Comparison of ENCODE assay signal across 25 cellular contexts in the genomic region with DNA sequence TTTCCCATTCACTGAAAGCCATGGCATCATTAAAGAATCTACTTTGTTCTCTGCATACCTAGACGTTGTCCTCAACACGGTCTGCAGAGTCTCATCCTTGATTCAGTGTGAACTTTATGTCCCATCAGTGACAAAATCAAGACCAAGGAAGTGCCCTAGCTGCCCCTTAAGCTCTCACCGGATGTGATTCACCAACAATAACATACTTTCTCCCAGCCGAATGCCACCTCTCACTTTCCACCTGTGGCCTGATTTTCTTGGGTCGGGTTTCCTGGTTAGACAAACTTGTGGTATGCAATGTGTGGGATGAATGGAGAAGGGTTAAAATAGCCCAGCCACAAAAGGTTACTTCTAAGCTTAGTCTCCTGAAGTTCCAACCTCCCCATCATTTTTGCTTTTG.
DNase-seq lines count a peak whose midpoint lies in the region; ATAC-seq, FAIRE-seq and TF ChIP-seq lines count a peak whose summit lies in the region.
"Had no signal": no experiment of that assay in that cellular context is flagged by ENCODE, and none has a peak within 500 bp of the region (broad histone marks: within the 10 kb centered on the region; RNA-seq: fewer than 3 reads in every experiment).

No MANE protein-coding gene starts in this region.

- TF ChIP-seq POLR2A in H54 (IDR thresholded peaks at IDR 0.05; ENCODE audit: low read depth, low read length), result no peak

- POLR2A ChIA-PET in CD4-positive, alpha-beta T cell (lab: Charles Lee), result no interaction called here

- no peaks in the 10 kb centered on the region for H3K36me3 Mint-ChIP-seq in activated CD8-positive, alpha-beta memory T cell treated with anti-CD3 and anti-CD28 coated beads, Interleukin-2, amount 10 ng/mL, durations not matched to agents 7 days and 5 days
- no peaks in the 10 kb centered on the region for H3K36me3 Mint-ChIP-seq in CD4-positive, alpha-beta T cell (ENCODE audit: low read depth)
- H3K36me3 Mint-ChIP-seq: IgD-negative memory B cell; naive thymus-derived CD4-positive, alpha-beta T cell had no signal

- FAIRE-seq in H54 (lab: Jason Lieb, UNC) (peak; percentile 99), RCC 7860 (lab: Jason Lieb, UNC) (peak; percentile 94), urothelium cell line (lab: Jason Lieb, UNC) (no peak)
- FAIRE-seq: GM19239 had no signal

- TF ChIP-seq CTCF in CD4-positive, alpha-beta T cell (IDR thresholded peaks at IDR 0.05), result no peak

- intact Hi-C loops in CD4-positive, alpha-beta T cell (cut with DNase I, micrococcal nuclease), result no loop called here

- H3K27ac ChIP-seq in epithelial cell of prostate, result peak overlapping the region; percentile 29
- H3K27ac ChIP-seq in CD4-positive, alpha-beta T cell (ENCODE audit: low read depth, low read length), result no peak overlapping the region
- H3K27ac ChIP-seq: lower lobe of right lung, tibial nerve, WERI-Rb-1 had no signal

- DNase-seq in H54 (ENCODE audit: insufficient read length, low spot score) (no peak), RCC 7860 (ENCODE audit: low spot score) (peak; percentile 86), epithelial cell of prostate (ENCODE audit: low read depth, low spot score) (no peak), urothelium cell line (ENCODE audit: low spot score) (peak; percentile 58)
- DNase-seq in activated CD8-positive, alpha-beta memory T cell treated with anti-CD3 and anti-CD28 coated beads, Interleukin-2, amount 10 ng/mL, durations not matched to agents 7 days and 5 days, result no peak
- DNase-seq in CD4-positive, alpha-beta T cell, result no peak
- DNase-seq: activated gamma-delta T cell treated with Interleukin-2 at 50 U/mL for 16 hours; COR-L47; GDM1; GOT3; lower lobe of right lung; MV-4-11; naive thymus-derived CD4-positive, alpha-beta T cell; NCI-H2029 treated with DMSO at 0.1 percent for 48 hours; posterior cingulate gyrus; SIG-M5; stimulated activated CD4-positive, alpha-beta T cell treated with anti-CD3 and anti-CD28 coated beads, Interleukin-2, amount 100 ng/mL, for 48 hours; T-helper 17 cell; WERI-Rb-1 had no signal

- H3K27me3 Mint-ChIP-seq in activated CD8-positive, alpha-beta memory T cell treated with anti-CD3 and anti-CD28 coated beads, Interleukin-2, amount 10 ng/mL, durations not matched to agents 7 days and 5 days, result no peaks in the 10 kb centered on the region
- H3K27me3 Mint-ChIP-seq in CD4-positive, alpha-beta T cell, result no peaks in the 10 kb centered on the region
- H3K27me3 Mint-ChIP-seq: central memory CD8-positive, alpha-beta T cell; IgD-negative memory B cell; naive thymus-derived CD4-positive, alpha-beta T cell; stimulated activated naive CD8-positive, alpha-beta T cell treated with anti-CD3 and anti-CD28 coated beads, Interleukin-15, Interleukin-2, amounts not matched to agents 100 ng/mL and 50 ng/mL, for 24 hours; T-helper 17 cell had no signal

- H3K4me1 Mint-ChIP-seq in activated CD8-positive, alpha-beta memory T cell treated with anti-CD3 and anti-CD28 coated beads, Interleukin-2, amount 10 ng/mL, durations not matched to agents 7 days and 5 days, result no peaks in the 10 kb centered on the region
- H3K4me1 Mint-ChIP-seq in CD4-positive, alpha-beta T cell (ENCODE audit: low read depth), result no peaks in the 10 kb centered on the region
- H3K4me1 Mint-ChIP-seq: central memory CD8-positive, alpha-beta T cell; IgD-negative memory B cell; naive thymus-derived CD4-positive, alpha-beta T cell; T-helper 17 cell had no signal

- no peak for ATAC-seq in activated CD8-positive, alpha-beta memory T cell treated with anti-CD3 and anti-CD28 coated beads, Interleukin-2, amount 10 ng/mL, durations not matched to agents 7 days and 5 days
- no peak for ATAC-seq in CD4-positive, alpha-beta T cell (ENCODE audit: poor library complexity)
- ATAC-seq in HG02938 (IDR thresholded peaks at IDR 0.05; ENCODE audit: unreplicated experiment), result no peak
- ATAC-seq: lower lobe of right lung; naive thymus-derived CD4-positive, alpha-beta T cell; T-helper 17 cell had no signal

- CTCF ChIA-PET in activated CD8-positive, alpha-beta memory T cell treated with anti-CD3 and anti-CD28 coated beads, Interleukin-2, amount 10 ng/mL, durations not matched to agents 7 days and 5 days (lab: Charles Lee), result no interaction called here
- CTCF ChIA-PET in CD4-positive, alpha-beta T cell (lab: Charles Lee), result no interaction called here

- H3K9me3 Mint-ChIP-seq in activated CD8-positive, alpha-beta memory T cell treated with anti-CD3 and anti-CD28 coated beads, Interleukin-2, amount 10 ng/mL, durations not matched to agents 7 days and 5 days (ENCODE audit: low read depth), result peaks cover 2% of the 10 kb centered on the region
- H3K9me3 Mint-ChIP-seq in CD4-positive, alpha-beta T cell, result no peaks in the 10 kb centered on the region

- no peaks in the 10 kb centered on the region for H3K9me3 ChIP-seq in CD4-positive, alpha-beta T cell (ENCODE audit: control insufficient read depth, low read length)
- H3K9me3 ChIP-seq: lower lobe of right lung, tibial nerve had no signal

- H3K27me3 ChIP-seq in CD4-positive, alpha-beta T cell (ENCODE audit: control insufficient read depth, insufficient read depth, low read length), result no peaks in the 10 kb centered on the region
- H3K27me3 ChIP-seq: tibial nerve had no signal

- H3K27ac Mint-ChIP-seq in activated CD8-positive, alpha-beta memory T cell treated with anti-CD3 and anti-CD28 coated beads, Interleukin-2, amount 10 ng/mL, durations not matched to agents 7 days and 5 days, result no peak overlapping the region
- no peak overlapping the region for H3K27ac Mint-ChIP-seq in CD4-positive, alpha-beta T cell
- H3K27ac Mint-ChIP-seq: IgD-negative memory B cell; naive thymus-derived CD4-positive, alpha-beta T cell; stimulated activated naive CD8-positive, alpha-beta T cell treated with anti-CD3 and anti-CD28 coated beads, Interleukin-15, Interleukin-2, amounts not matched to agents 100 ng/mL and 50 ng/mL, for 24 hours; T-helper 17 cell had no signal

- H3K4me3 Mint-ChIP-seq in activated CD8-positive, alpha-beta memory T cell treated with anti-CD3 and anti-CD28 coated beads, Interleukin-2, amount 10 ng/mL, durations not matched to agents 7 days and 5 days, result no peak overlapping the region
- H3K4me3 Mint-ChIP-seq in CD4-positive, alpha-beta T cell, result no peak overlapping the region
- H3K4me3 Mint-ChIP-seq: central memory CD8-positive, alpha-beta T cell; IgD-negative memory B cell; naive thymus-derived CD4-positive, alpha-beta T cell; stimulated activated naive CD8-positive, alpha-beta T cell treated with anti-CD3 and anti-CD28 coated beads, Interleukin-15, Interleukin-2, amounts not matched to agents 100 ng/mL and 50 ng/mL, for 24 hours; T-helper 17 cell had no signal

Comparison
In these comparisons a context has a peak if more than half of its experiments do, and no peak if none do; other contexts are left out.
1. DNase-seq: peak in RCC 7860 (single experiment) and urothelium cell line (single experiment); none in H54 (single experiment), epithelial cell of prostate (single experiment), activated CD8-positive, alpha-beta memory T cell treated with anti-CD3 and anti-CD28 coated beads, Interleukin-2, amount 10 ng/mL, durations not matched to agents 7 days and 5 days (single experiment) and CD4-positive, alpha-beta T cell (0 of 10).